ENCODE assay signal across 7 cellular contexts in the genomic region with DNA sequence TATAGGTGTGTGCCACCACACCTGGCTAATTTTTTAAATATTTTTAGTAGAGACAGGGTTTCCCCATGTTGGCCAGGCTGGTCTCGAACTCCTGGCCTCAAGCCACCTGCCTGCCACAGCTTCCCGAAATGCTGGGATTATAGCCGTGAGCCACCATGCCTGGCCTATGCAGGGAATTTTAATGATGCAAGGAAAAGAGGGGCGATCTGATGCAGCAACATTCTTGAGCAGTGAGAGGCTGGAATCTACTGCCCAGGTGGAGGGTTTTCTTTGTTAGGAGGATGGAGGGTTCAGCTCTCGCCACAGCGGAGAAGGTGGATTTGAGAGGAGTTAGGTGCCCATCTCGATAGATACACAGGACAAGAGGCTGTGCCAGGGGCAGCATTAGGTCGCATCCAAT.
"Had no signal": no experiment of that assay in that cellular context is flagged by ENCODE, and none has a peak within 500 bp of the region (broad histone marks: within the 10 kb centered on the region; RNA-seq: fewer than 3 reads in every experiment).

No MANE protein-coding gene starts in this region.

- DNase-seq: GM23248, GOT3, H7, HFFc6 had no signal

- H3K4me1 Mint-ChIP-seq: IgD-negative memory B cell had no signal

- H3K27ac ChIP-seq: GM23248, HL-60 had no signal

- H3K9me3 ChIP-seq: HAP-1 had no signal

- H3K4me3 Mint-ChIP-seq: HFFc6, IgD-negative memory B cell had no signal

- H3K36me3 ChIP-seq: HAP-1 had no signal

- H3K9ac ChIP-seq: GM23248 had no signal

- H3K27ac Mint-ChIP-seq: HFFc6, IgD-negative memory B cell had no signal

- H3K4me1 ChIP-seq: HAP-1 had no signal

- H3K4me3 ChIP-seq: GM23248, HAP-1 had no signal

- H3K36me3 Mint-ChIP-seq: IgD-negative memory B cell had no signal
